In the genomic region with DNA sequence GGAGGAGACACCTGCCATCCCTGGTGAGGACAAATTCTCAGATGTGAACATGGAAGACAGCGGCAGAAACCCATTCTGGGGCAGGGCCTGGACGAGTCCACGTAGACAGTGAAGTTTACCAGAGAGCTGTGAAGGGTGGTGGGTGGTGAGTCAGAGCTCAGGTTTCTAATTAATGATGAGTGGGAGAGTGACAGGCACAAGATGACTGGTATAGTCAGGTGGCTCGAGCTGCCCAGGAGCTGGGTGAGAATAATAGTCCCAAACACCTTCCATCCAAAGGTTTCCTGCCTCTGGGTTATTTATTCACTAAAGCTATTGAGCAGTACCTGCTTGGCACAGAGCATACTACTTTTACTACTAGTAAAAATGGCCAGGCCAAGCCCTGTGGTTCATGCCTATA, we compare ENCODE assay signal across 1 cellular context.
TF ChIP-seq lines count a peak whose summit lies in the region.

No MANE protein-coding gene starts in this region.

TF ChIP-seq in HEK293, 187 proteins besides CTCF, POLR2A, EP300 and RAD21 (continued from another document):
- TF ChIP-seq, protein P1, sequence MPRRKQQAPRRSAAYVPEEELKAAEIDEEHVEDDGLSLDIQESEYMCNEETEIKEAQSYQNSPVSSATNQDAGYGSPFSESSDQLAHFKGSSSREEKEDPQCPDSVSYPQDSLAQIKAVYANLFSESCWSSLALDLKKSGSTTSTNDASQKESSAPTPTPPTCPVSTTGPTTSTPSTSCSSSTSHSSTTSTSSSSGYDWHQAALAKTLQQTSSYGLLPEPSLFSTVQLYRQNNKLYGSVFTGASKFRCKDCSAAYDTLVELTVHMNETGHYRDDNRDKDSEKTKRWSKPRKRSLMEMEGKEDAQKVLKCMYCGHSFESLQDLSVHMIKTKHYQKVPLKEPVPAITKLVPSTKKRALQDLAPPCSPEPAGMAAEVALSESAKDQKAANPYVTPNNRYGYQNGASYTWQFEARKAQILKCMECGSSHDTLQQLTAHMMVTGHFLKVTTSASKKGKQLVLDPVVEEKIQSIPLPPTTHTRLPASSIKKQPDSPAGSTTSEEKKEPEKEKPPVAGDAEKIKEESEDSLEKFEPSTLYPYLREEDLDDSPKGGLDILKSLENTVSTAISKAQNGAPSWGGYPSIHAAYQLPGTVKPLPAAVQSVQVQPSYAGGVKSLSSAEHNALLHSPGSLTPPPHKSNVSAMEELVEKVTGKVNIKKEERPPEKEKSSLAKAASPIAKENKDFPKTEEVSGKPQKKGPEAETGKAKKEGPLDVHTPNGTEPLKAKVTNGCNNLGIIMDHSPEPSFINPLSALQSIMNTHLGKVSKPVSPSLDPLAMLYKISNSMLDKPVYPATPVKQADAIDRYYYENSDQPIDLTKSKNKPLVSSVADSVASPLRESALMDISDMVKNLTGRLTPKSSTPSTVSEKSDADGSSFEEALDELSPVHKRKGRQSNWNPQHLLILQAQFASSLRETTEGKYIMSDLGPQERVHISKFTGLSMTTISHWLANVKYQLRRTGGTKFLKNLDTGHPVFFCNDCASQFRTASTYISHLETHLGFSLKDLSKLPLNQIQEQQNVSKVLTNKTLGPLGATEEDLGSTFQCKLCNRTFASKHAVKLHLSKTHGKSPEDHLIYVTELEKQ (tag by site-specific recombination; IDR thresholded peaks at IDR 0.05; ENCODE audit: borderline replicate concordance) = peak; percentile 89; the same call in 1 of the 2 replicates
- TF ChIP-seq WT1 (tag by site-specific recombination; IDR thresholded peaks at IDR 0.05) (no peak), ZNF600 (tag by site-specific recombination; IDR thresholded peaks at IDR 0.05) (peak; percentile 77), ZNF768 (tag by site-specific recombination; IDR thresholded peaks at IDR 0.05) (no peak), KLF8 (tag by site-specific recombination; IDR thresholded peaks at IDR 0.05) (0 out of 2 replicates have a peak, but pooled peaks have one; percentile 34), ZBTB8A (tag by site-specific recombination; IDR thresholded peaks at IDR 0.05) (no peak), ZNF239 (tag by site-specific recombination; IDR thresholded peaks at IDR 0.05) (no peak), ZNF433 (tag by site-specific recombination; IDR thresholded peaks at IDR 0.05; ENCODE audit: low read depth) (no peak), MYNN (tag by site-specific recombination; IDR thresholded peaks at IDR 0.05; ENCODE audit: borderline replicate concordance) (no peak), RBAK (tag by site-specific recombination; IDR thresholded peaks at IDR 0.05) (no peak), YY1 (tag by site-specific recombination; IDR thresholded peaks at IDR 0.05) (no peak), TCF7L2 (IDR thresholded peaks at IDR 0.05; ENCODE audit: borderline replicate concordance, low read depth, low read length) (no peak), OSR2 (tag by site-specific recombination; IDR thresholded peaks at IDR 0.05) (0 out of 2 replicates have a peak, but pooled peaks have one; percentile 7), ZSCAN30 (tag by site-specific recombination; IDR thresholded peaks at IDR 0.05) (no peak), ZNF121 (tag by site-specific recombination; IDR thresholded peaks at IDR 0.05) (no peak), ZNF837 (tag by site-specific recombination; IDR thresholded peaks at IDR 0.05) (no peak)
- TF ChIP-seq, protein P2, sequence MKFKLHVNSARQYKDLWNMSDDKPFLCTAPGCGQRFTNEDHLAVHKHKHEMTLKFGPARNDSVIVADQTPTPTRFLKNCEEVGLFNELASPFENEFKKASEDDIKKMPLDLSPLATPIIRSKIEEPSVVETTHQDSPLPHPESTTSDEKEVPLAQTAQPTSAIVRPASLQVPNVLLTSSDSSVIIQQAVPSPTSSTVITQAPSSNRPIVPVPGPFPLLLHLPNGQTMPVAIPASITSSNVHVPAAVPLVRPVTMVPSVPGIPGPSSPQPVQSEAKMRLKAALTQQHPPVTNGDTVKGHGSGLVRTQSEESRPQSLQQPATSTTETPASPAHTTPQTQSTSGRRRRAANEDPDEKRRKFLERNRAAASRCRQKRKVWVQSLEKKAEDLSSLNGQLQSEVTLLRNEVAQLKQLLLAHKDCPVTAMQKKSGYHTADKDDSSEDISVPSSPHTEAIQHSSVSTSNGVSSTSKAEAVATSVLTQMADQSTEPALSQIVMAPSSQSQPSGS (tag by site-specific recombination; IDR thresholded peaks at IDR 0.05; ENCODE audit: low read depth) = no peak
- TF ChIP-seq, protein P3, sequence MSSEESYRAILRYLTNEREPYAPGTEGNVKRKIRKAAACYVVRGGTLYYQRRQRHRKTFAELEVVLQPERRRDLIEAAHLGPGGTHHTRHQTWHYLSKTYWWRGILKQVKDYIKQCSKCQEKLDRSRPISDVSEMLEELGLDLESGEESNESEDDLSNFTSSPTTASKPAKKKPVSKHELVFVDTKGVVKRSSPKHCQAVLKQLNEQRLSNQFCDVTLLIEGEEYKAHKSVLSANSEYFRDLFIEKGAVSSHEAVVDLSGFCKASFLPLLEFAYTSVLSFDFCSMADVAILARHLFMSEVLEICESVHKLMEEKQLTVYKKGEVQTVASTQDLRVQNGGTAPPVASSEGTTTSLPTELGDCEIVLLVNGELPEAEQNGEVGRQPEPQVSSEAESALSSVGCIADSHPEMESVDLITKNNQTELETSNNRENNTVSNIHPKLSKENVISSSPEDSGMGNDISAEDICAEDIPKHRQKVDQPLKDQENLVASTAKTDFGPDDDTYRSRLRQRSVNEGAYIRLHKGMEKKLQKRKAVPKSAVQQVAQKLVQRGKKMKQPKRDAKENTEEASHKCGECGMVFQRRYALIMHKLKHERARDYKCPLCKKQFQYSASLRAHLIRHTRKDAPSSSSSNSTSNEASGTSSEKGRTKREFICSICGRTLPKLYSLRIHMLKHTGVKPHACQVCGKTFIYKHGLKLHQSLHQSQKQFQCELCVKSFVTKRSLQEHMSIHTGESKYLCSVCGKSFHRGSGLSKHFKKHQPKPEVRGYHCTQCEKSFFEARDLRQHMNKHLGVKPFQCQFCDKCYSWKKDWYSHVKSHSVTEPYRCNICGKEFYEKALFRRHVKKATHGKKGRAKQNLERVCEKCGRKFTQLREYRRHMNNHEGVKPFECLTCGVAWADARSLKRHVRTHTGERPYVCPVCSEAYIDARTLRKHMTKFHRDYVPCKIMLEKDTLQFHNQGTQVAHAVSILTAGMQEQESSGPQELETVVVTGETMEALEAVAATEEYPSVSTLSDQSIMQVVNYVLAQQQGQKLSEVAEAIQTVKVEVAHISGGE (tag by site-specific recombination; conservative IDR thresholded peaks at IDR 0.05; ENCODE audit: low read depth) = no peak
TF ChIP-seq in HEK293: peak in this region for 13.
